ENCODE assay signal across 10 cellular contexts in genomic region chr15:40841741-40842140, GRCh38. TPM values are rescaled to one million over a fixed set of nuclear protein-coding genes. Genes with fewer than 3 reads are reported as not detected.
"Had no signal": no experiment of that assay in that cellular context is flagged by ENCODE, and none has a peak within 500 bp of the region (broad histone marks: within the 10 kb centered on the region; RNA-seq: fewer than 3 reads in every experiment).

No MANE protein-coding gene starts in this region.

- H3K4me3 Mint-ChIP-seq: GM23338 had no signal

- H3K9me3 Mint-ChIP-seq: H9, IgD-negative memory B cell had no signal

- H3K4me2 ChIP-seq: GM23338, KMS-11 had no signal

- H3K27ac ChIP-seq: HL-60, KMS-11 had no signal

- DNase-seq: H9, HCEC 1CT, KBM-7 had no signal

- ATAC-seq: GM23338, HepG2 had no signal

- H2AFZ ChIP-seq: GM23338 had no signal

- H3K9ac ChIP-seq: KMS-11 had no signal

- H3K27ac Mint-ChIP-seq: GM23338, H9, IgD-negative memory B cell had no signal

- H3K4me3 ChIP-seq: GM23338 had no signal

RNA-seq across cellular contexts. Expression of gene PPP1R14D, which starts 13.2 kb away (rescaled TPM):
- total RNA-seq: GM23338, H1, H9, HT1080 had no signal
- polyA plus RNA-seq: GM23338, H1 had no signal

RNA-seq across cellular contexts. Expression of gene RHOV, which starts 32.3 kb away (rescaled TPM):
- polyA plus RNA-seq: IgD-negative memory B cell had no signal
